ENCODE assay signal across 8 cellular contexts in genomic region chr2:173962036-173962435, GRCh38. TPM values are rescaled to one million over a fixed set of nuclear protein-coding genes. Genes with fewer than 3 reads are reported as not detected.
A peak's percentile ranks its signal among the peaks of the same experiment; 100 is the strongest.
DNase-seq lines count a peak whose midpoint lies in the region; ATAC-seq and TF ChIP-seq lines count a peak whose summit lies in the region.

No MANE protein-coding gene starts in this region.

- intact Hi-C loops in PC-3 (cut with micrococcal nuclease), result loop anchor here (2.0 to 10.0 kb wide), 8 partner anchors 51 to 1203 kb away; partner anchors contain the start of gene ATF2

- H3K9me2 ChIP-seq in PC-3 (replicated peaks; ENCODE audit: low read length), result no peaks in the 10 kb centered on the region

- H4K20me1 ChIP-seq in PC-3 (ENCODE audit: low read length), result peaks cover 45% of the 10 kb centered on the region

- CTCF ChIA-PET in PC-3 (lab: Charles Lee), result interaction anchor here (0.5 to 0.9 kb wide), 3 partner anchors 11 to 90 kb away, joined by 3 to 16 read pairs (median 5); no protein-coding TSS in a partner anchor

- H2AFZ ChIP-seq in PC-3 (ENCODE audit: low read length), result no peak overlapping the region

- H3F3A ChIP-seq in PC-3 (ENCODE audit: low read length, unreplicated experiment), result no peaks in the 10 kb centered on the region

- DNase-seq in NCI-H2171 treated with DMSO at 0.1 percent for 48 hours (lab: John Stamatoyannopoulos, UW) (peak; percentile 18), NCI-H2171 (lab: John Stamatoyannopoulos, UW) (no peak), PC-3 (peak; percentile 37), epithelial cell of esophagus (ENCODE audit: low read depth) (peak; percentile 50), DMS153 (lab: John Stamatoyannopoulos, UW) (no peak), amniotic stem cell (lab: John Stamatoyannopoulos, UW) (no peak)

- H3K27me3 ChIP-seq in PC-3 (ENCODE audit: low read length) (no peaks in the 10 kb centered on the region), skeletal muscle satellite cell (ENCODE audit: control insufficient read depth, insufficient read depth, low read length) (no peaks in the 10 kb centered on the region)

- POLR2A ChIA-PET in PC-3 (lab: Charles Lee; ENCODE audit: unreplicated experiment), result interaction anchor here (0.6 kb wide), 1 partner anchor 668 kb away, joined by 6 read pairs; no protein-coding TSS in a partner anchor

- ATAC-seq in PC-3 (no peak), GM19452 (IDR thresholded peaks at IDR 0.05; ENCODE audit: unreplicated experiment) (no peak)

- H3K79me2 ChIP-seq in PC-3 (ENCODE audit: low read length), result peaks cover 74% of the 10 kb centered on the region

- H3K4me3 ChIP-seq in PC-3 (ENCODE audit: low read length) (peak overlapping the region; percentile 77), epithelial cell of esophagus (ENCODE audit: low read length) (peak overlapping the region; percentile 83), skeletal muscle satellite cell (ENCODE audit: low read length) (peak overlapping the region; percentile 78)

- H3K4me2 ChIP-seq in PC-3 (ENCODE audit: low read length) (peak overlapping the region; percentile 83), skeletal muscle satellite cell (ENCODE audit: low read length) (peak overlapping the region; percentile 83)

- H3K36me3 ChIP-seq in PC-3 (ENCODE audit: low read depth, low read length) (0 out of 2 replicates have a peak, but pooled peaks cover 12% of the 10 kb centered on the region), skeletal muscle satellite cell (ENCODE audit: insufficient read depth, low read length) (peaks cover 5% of the 10 kb centered on the region)

- no TSS peak for BruUV-seq in PC-3 (replicated peaks; lab: Mats Ljungman, UMichigan)

- H3K27ac ChIP-seq in PC-3 (ENCODE audit: low read length), result no peak overlapping the region

- TF ChIP-seq CTCF in PC-3 (conservative IDR thresholded peaks at IDR 0.05; ENCODE audit: low read depth, low read length), result no peak
- no peak for TF ChIP-seq CTCF in epithelial cell of esophagus (IDR thresholded peaks at IDR 0.05; ENCODE audit: insufficient read depth, low read depth, low read length, missing control alignments)

- peaks cover 53% of the 10 kb centered on the region for H3K4me1 ChIP-seq in PC-3 (ENCODE audit: insufficient read depth, low read length)
- peaks cover 26% of the 10 kb centered on the region for H3K4me1 ChIP-seq in skeletal muscle satellite cell (ENCODE audit: control insufficient read depth, insufficient read depth, low read length)

- peak overlapping the region; percentile 79; the same call in 1 of the 2 replicates for H3K9ac ChIP-seq in PC-3 (ENCODE audit: low read length)
- peak overlapping the region; percentile 87 for H3K9ac ChIP-seq in skeletal muscle satellite cell (ENCODE audit: low read depth, low read length)

- no peaks in the 10 kb centered on the region for H3K9me3 ChIP-seq in PC-3 (ENCODE audit: low read length)
- H3K9me3 ChIP-seq in skeletal muscle satellite cell (replicated peaks; ENCODE audit: low read length), result peaks cover 5% of the 10 kb centered on the region

RNA-seq across cellular contexts. Expression of gene SP3, which starts 3.1 kb away (rescaled TPM):
- 82.2 and 117 TPM in 2 replicates for total RNA-seq in PC-3 (2014; rRNA removed)
- total RNA-seq in skeletal muscle satellite cell (2012; rRNA removed), result 73.6 and 75.3 TPM in 2 replicates

Comparison
In these comparisons a context has a peak if more than half of its experiments do, and no peak if none do; other contexts are left out.
1. DNase-seq: peak in NCI-H2171 treated with DMSO at 0.1 percent for 48 hours (single experiment), PC-3 (single experiment) and epithelial cell of esophagus (single experiment); none in NCI-H2171 (single experiment), DMS153 (single experiment) and amniotic stem cell (single experiment).
2. Peak in every context shown above with its lines, with median percentiles within 50 percentile points of each other: H3K4me3 ChIP-seq.